Comparison of ENCODE assay signal across 15 cellular contexts in genomic region chr14:71486274-71486673, GRCh38.
"Had no signal": no experiment of that assay in that cellular context is flagged by ENCODE, and none has a peak within 500 bp of the region (broad histone marks: within the 10 kb centered on the region; RNA-seq: fewer than 3 reads in every experiment).

No MANE protein-coding gene starts in this region.

- H3K27me3 Mint-ChIP-seq: naive thymus-derived CD8-positive, alpha-beta T cell had no signal

- H3K27me3 ChIP-seq: SJCRH30, transverse colon had no signal

- H3K36me3 ChIP-seq: lower lobe of right lung, SJCRH30, transverse colon had no signal

- ATAC-seq: activated naive CD4-positive, alpha-beta T cell treated with anti-CD3 and anti-CD28 coated beads, Interleukin-2, amount 50 U/mL, for 72 hours; activated T-cell treated with anti-CD3 and anti-CD28 coated beads, Interleukin-2, amount 50 U/mL, for 4 hours; naive thymus-derived CD8-positive, alpha-beta T cell had no signal

- H3K27ac ChIP-seq: lower lobe of right lung, SJCRH30, transverse colon had no signal

- H3K4me3 ChIP-seq: coronary artery, lower lobe of right lung, SJCRH30, transverse colon had no signal

- DNase-seq: activated CD4-positive, alpha-beta T cell treated with anti-CD3 and anti-CD28 coated beads for 1 hour; activated CD4-positive, alpha-beta T cell treated with anti-CD3 and anti-CD28 coated beads, Interleukin-2, amount 50 U/mL, for 48 hours; activated effector memory CD4-positive, alpha-beta T cell treated with anti-CD3 and anti-CD28 coated beads, Interleukin-2, amount 50 U/mL, for 16 hours; activated T-cell treated with anti-CD3 and anti-CD28 coated beads, Interleukin-2, amount 50 U/mL, for 4 hours; amniotic stem cell; effector CD4-positive, alpha-beta T cell; lower lobe of right lung; naive thymus-derived CD8-positive, alpha-beta T cell; nucleus accumbens; SJCRH30; stimulated activated CD4-positive, alpha-beta T cell treated with anti-CD3 and anti-CD28 coated beads, Interleukin-15, amount 100 ng/mL, for 24 hours; stimulated activated CD4-positive, alpha-beta T cell treated with anti-CD3 and anti-CD28 coated beads, Interleukin-4, amount 100 ng/mL, for 24 hours; transverse colon had no signal

- H3K4me1 ChIP-seq: SJCRH30 had no signal

- H3K4me3 Mint-ChIP-seq: activated T-cell treated with anti-CD3 and anti-CD28 coated beads, Interleukin-2, amount 50 U/mL, for 4 hours; naive thymus-derived CD8-positive, alpha-beta T cell had no signal

- H3K9me3 ChIP-seq: lower lobe of right lung, SJCRH30, transverse colon had no signal

- H3K9me3 Mint-ChIP-seq: activated naive CD4-positive, alpha-beta T cell treated with anti-CD3 and anti-CD28 coated beads, Interleukin-2, amount 50 U/mL, for 72 hours; activated T-cell treated with anti-CD3 and anti-CD28 coated beads, Interleukin-2, amount 50 U/mL, for 4 hours; naive thymus-derived CD8-positive, alpha-beta T cell had no signal
